1 cellular context compared by ENCODE assay signal in the genomic region with DNA sequence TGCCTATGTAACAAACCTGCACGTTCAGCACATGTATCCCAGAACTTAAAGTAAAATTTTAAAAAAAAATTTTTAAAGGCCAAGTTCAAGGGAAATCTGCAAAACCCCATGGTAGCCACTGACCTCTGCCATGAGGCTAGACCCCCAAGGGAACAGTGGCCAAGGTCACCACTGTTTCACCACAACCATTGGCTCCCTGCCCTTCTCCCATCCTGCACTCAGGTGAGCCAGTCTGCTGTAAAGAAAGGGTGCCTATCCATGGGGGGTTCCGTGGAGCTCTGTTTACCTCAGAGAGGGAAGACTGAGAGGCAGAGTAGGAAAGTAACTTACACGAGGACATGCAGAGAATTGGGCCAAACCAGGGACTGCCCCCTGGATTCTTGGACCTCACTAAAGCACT.
TF ChIP-seq lines count a peak whose summit lies in the region.

No MANE protein-coding gene starts in this region.

TF ChIP-seq in IMR-90, 13 proteins besides CTCF, POLR2A, EP300 and RAD21:
- TF ChIP-seq CEBPB (IDR thresholded peaks at IDR 0.05; ENCODE audit: low read depth, low read length) (no peak), MAZ (IDR thresholded peaks at IDR 0.05; ENCODE audit: borderline replicate concordance, low read depth, low read length) (no peak), CHD1 (IDR thresholded peaks at IDR 0.05; ENCODE audit: low read depth, low read length) (no peak), FOS (IDR thresholded peaks at IDR 0.05; ENCODE audit: low read depth, low read length) (no peak), RCOR1 (IDR thresholded peaks at IDR 0.05; ENCODE audit: insufficient replicate concordance, low read length) (no peak), NFE2L2 (IDR thresholded peaks at IDR 0.05; ENCODE audit: low read depth, low read length) (no peak), MXI1 (IDR thresholded peaks at IDR 0.05; ENCODE audit: borderline replicate concordance, low read depth, low read length) (no peak), SMC3 (IDR thresholded peaks at IDR 0.05; ENCODE audit: low read depth, low read length) (no peak), RFX5 (IDR thresholded peaks at IDR 0.05; ENCODE audit: low read depth, low read length) (no peak), MAFK (IDR thresholded peaks at IDR 0.05; ENCODE audit: low read depth, low read length) (no peak), BHLHE40 (IDR thresholded peaks at IDR 0.05; ENCODE audit: low read depth, low read length) (no peak)
- TF ChIP-seq, protein P1, sequence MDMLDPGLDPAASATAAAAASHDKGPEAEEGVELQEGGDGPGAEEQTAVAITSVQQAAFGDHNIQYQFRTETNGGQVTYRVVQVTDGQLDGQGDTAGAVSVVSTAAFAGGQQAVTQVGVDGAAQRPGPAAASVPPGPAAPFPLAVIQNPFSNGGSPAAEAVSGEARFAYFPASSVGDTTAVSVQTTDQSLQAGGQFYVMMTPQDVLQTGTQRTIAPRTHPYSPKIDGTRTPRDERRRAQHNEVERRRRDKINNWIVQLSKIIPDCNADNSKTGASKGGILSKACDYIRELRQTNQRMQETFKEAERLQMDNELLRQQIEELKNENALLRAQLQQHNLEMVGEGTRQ (IDR thresholded peaks at IDR 0.05; ENCODE audit: low read depth, low read length): no peak
- TF ChIP-seq, protein P2, sequence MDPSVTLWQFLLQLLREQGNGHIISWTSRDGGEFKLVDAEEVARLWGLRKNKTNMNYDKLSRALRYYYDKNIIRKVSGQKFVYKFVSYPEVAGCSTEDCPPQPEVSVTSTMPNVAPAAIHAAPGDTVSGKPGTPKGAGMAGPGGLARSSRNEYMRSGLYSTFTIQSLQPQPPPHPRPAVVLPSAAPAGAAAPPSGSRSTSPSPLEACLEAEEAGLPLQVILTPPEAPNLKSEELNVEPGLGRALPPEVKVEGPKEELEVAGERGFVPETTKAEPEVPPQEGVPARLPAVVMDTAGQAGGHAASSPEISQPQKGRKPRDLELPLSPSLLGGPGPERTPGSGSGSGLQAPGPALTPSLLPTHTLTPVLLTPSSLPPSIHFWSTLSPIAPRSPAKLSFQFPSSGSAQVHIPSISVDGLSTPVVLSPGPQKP (IDR thresholded peaks at IDR 0.05; ENCODE audit: borderline replicate concordance, low read depth, low read length): no peak
